In genomic region chr21:34268493-34268892, GRCh38 we compare ENCODE assay signal across 22 cellular contexts.
"Had no signal": no experiment of that assay in that cellular context is flagged by ENCODE, and none has a peak within 500 bp of the region (broad histone marks: within the 10 kb centered on the region; RNA-seq: fewer than 3 reads in every experiment).

No MANE protein-coding gene starts in this region.

- H3K4me3 ChIP-seq: coronary artery, dorsolateral prefrontal cortex, esophagus muscularis mucosa, gastroesophageal sphincter, heart left ventricle, hepatocyte, left lung, lower lobe of right lung had no signal

- H3K27ac ChIP-seq: coronary artery, dorsolateral prefrontal cortex, esophagus muscularis mucosa, foreskin keratinocyte, gastroesophageal sphincter, heart left ventricle, hepatocyte, left lung, lower lobe of right lung had no signal

- DNase-seq: dermis blood vessel endothelial cell; dorsolateral prefrontal cortex; effector CD4-positive, alpha-beta T cell; effector memory CD4-positive, alpha-beta T cell; foreskin keratinocyte; heart left ventricle; hypothalamus; immature natural killer cell; left cardiac atrium; left lung; left ventricle myocardium superior; lower lobe of right lung; mesenchymal stem cell; midbrain had no signal

- FAIRE-seq: colon, endothelial cell of umbilical vein, frontal cortex, keratinocyte had no signal

- H3K4me2 ChIP-seq: hepatocyte had no signal

- H3K36me3 ChIP-seq: esophagus muscularis mucosa, heart left ventricle, left lung, lower lobe of right lung had no signal

- H3K27me3 ChIP-seq: dorsolateral prefrontal cortex, esophagus muscularis mucosa, gastroesophageal sphincter, heart left ventricle, hepatocyte, left lung had no signal

- H2AFZ ChIP-seq: hepatocyte had no signal

- H3K79me2 ChIP-seq: hepatocyte had no signal

- ATAC-seq: foreskin keratinocyte, gastroesophageal sphincter, heart left ventricle, left cardiac atrium, left lung, left ventricle myocardium superior, lower lobe of right lung had no signal

- H3K4me1 ChIP-seq: esophagus muscularis mucosa, foreskin keratinocyte, gastroesophageal sphincter, heart left ventricle, left lung, lower lobe of right lung had no signal
